In genomic region chr4:79584352-79584751, GRCh38 we compare ENCODE assay signal across 15 cellular contexts.
DNase-seq lines count a peak whose midpoint lies in the region; ATAC-seq and TF ChIP-seq lines count a peak whose summit lies in the region.
"Had no signal": no experiment of that assay in that cellular context is flagged by ENCODE, and none has a peak within 500 bp of the region (broad histone marks: within the 10 kb centered on the region; RNA-seq: fewer than 3 reads in every experiment).

No MANE protein-coding gene starts in this region.

- no peak overlapping the region for H3K23ac ChIP-seq in mesendoderm (ENCODE audit: low read length)

- H3K27me3 ChIP-seq in heart left ventricle (no peaks in the 10 kb centered on the region), esophagus muscularis mucosa (no peaks in the 10 kb centered on the region), tibial artery (no peaks in the 10 kb centered on the region), mesendoderm (ENCODE audit: insufficient read depth, low read length, poor library complexity) (no peaks in the 10 kb centered on the region)

- peaks cover 0 to 13% (median 0%) of the 10 kb centered on the region in 12 donors for H3K4me1 ChIP-seq in heart left ventricle
- peaks cover 10 to 37% (median 22%) of the 10 kb centered on the region in 4 donors for H3K4me1 ChIP-seq in esophagus muscularis mucosa
- H3K4me1 ChIP-seq in tibial artery: peaks cover 0 to 30% (median 12%) of the 10 kb centered on the region in 4 donors
- H3K4me1 ChIP-seq in mesendoderm (ENCODE audit: control insufficient read depth, low read depth, low read length): no peaks in the 10 kb centered on the region
- H3K4me1 ChIP-seq: A549, Caco-2, HAP-1 had no signal

- no peak overlapping the region for H3K9ac ChIP-seq in mesendoderm (ENCODE audit: low read length)
- H3K9ac ChIP-seq: GM23248 had no signal

- no peak overlapping the region for H4K8ac ChIP-seq in mesendoderm (ENCODE audit: low read depth, low read length)

- peak; percentile 86 for ATAC-seq in Right ventricle myocardium inferior
- no peak for ATAC-seq in heart left ventricle
- peak; percentile 85 for ATAC-seq in left ventricle myocardium superior
- ATAC-seq: A549 had no signal

- H3K36me3 ChIP-seq in heart left ventricle (no peaks in the 10 kb centered on the region), esophagus muscularis mucosa (no peaks in the 10 kb centered on the region), tibial artery (no peaks in the 10 kb centered on the region), mesendoderm (ENCODE audit: control insufficient read depth, insufficient read depth, low read length) (no peaks in the 10 kb centered on the region)
- H3K36me3 ChIP-seq: HAP-1 had no signal

- no peak overlapping the region for H3K56ac ChIP-seq in mesendoderm (ENCODE audit: low read length)

- H3K4me3 ChIP-seq in heart left ventricle: no peak overlapping the region
- no peak overlapping the region for H3K4me3 ChIP-seq in esophagus muscularis mucosa
- H3K4me3 ChIP-seq in tibial artery: no peak overlapping the region
- no peak overlapping the region for H3K4me3 ChIP-seq in mesendoderm (ENCODE audit: low read length)
- H3K4me3 ChIP-seq: A549, GM23248, HAP-1 had no signal

- no peak overlapping the region for H2AK5ac ChIP-seq in mesendoderm (ENCODE audit: low read length)

- no peak overlapping the region for H3K4ac ChIP-seq in mesendoderm (ENCODE audit: low read depth, low read length)

- H3K79me1 ChIP-seq in mesendoderm (ENCODE audit: low read length): no peaks in the 10 kb centered on the region

- no peak overlapping the region for H3K4me2 ChIP-seq in mesendoderm (ENCODE audit: low read length)
- H3K4me2 ChIP-seq: A549 had no signal

- no peak overlapping the region for H4K5ac ChIP-seq in mesendoderm (ENCODE audit: low read length)

- no peak overlapping the region for H3K18ac ChIP-seq in mesendoderm (ENCODE audit: low read length)

- WGBS in heart left ventricle, 4 donors: 77 to 84% (median 79%) methylated on average over 1 of the region's 1 CpG
- 43% methylated on average over 1 of the region's 1 CpG for WGBS in esophagus muscularis mucosa
- no CpG with 5 or more reads among the region's 1 CpG for WGBS in mesendoderm (ENCODE audit: extremely low coverage, insufficient coverage, low lambda C conversion rate)

- H2BK15ac ChIP-seq in mesendoderm (replicated peaks; ENCODE audit: low read depth): no peak overlapping the region

- TF ChIP-seq CTCF in heart left ventricle (IDR thresholded peaks at IDR 0.05) (no peak), esophagus muscularis mucosa (IDR thresholded peaks at IDR 0.05) (no peak), tibial artery (IDR thresholded peaks at IDR 0.05) (no peak)

- no peak overlapping the region for H2BK120ac ChIP-seq in mesendoderm (ENCODE audit: low read depth, low read length)

- H3K9me3 ChIP-seq in heart left ventricle (peaks cover 0 to 5% (median 0%) of the 10 kb centered on the region in 12 donors), esophagus muscularis mucosa (no peaks in the 10 kb centered on the region), tibial artery (no peaks in the 10 kb centered on the region)
- H3K9me3 ChIP-seq: A549, Caco-2, HAP-1 had no signal

- DNase-seq in Right ventricle myocardium inferior (ENCODE audit: missing footprints): no peak
- no peak for DNase-seq in heart left ventricle
- DNase-seq in esophagus muscularis mucosa (ENCODE audit: extremely low spot score): no peak
- no peak for DNase-seq in left ventricle myocardium superior
- DNase-seq in tibial artery: no peak
- DNase-seq in mesendoderm: no peak
- DNase-seq in epidermal melanocyte (ENCODE audit: insufficient read length, low spot score): no peak
- DNase-seq: AML-193; Caco-2; CD4-positive, alpha-beta T cell; GM23248 had no signal

- H3K79me2 ChIP-seq in mesendoderm (ENCODE audit: control insufficient read depth, insufficient read depth, low read length): no peaks in the 10 kb centered on the region

- intact Hi-C loops in Right ventricle myocardium inferior (cut with DNase I): no loop called here
- intact Hi-C loops in heart left ventricle (cut with DNase I): no loop called here
- intact Hi-C loops in esophagus muscularis mucosa (cut with DNase I): loop anchor here (10.0 kb wide), 1 partner anchor 630 kb away; no protein-coding TSS in a partner anchor
- intact Hi-C loops in left ventricle myocardium superior (cut with micrococcal nuclease): no loop called here
- intact Hi-C loops in tibial artery (cut with DNase I; ENCODE audit: low total_unique reads): no loop called here

- no peak for TF ChIP-seq EP300 in esophagus muscularis mucosa (IDR thresholded peaks at IDR 0.05)

- H3K27ac ChIP-seq in heart left ventricle: peak overlapping the region in 1 of 12 donors; percentile 64
- peak overlapping the region; percentile 46 to 73 (median 57) for H3K27ac ChIP-seq in esophagus muscularis mucosa (replicated peaks in 1 of 4)
- H3K27ac ChIP-seq in tibial artery: peak overlapping the region; percentile 63 to 68
- no peak overlapping the region for H3K27ac ChIP-seq in mesendoderm (ENCODE audit: low read depth, low read length)
- H3K27ac ChIP-seq: 22Rv1, A549, C4-2B, GM23248 had no signal

- no peak overlapping the region for H2BK5ac ChIP-seq in mesendoderm (ENCODE audit: low read length)

- no peak for TF ChIP-seq POLR2A in heart left ventricle (IDR thresholded peaks at IDR 0.05)
- TF ChIP-seq POLR2A in esophagus muscularis mucosa (IDR thresholded peaks at IDR 0.05; ENCODE audit: low read depth): no peak

Comparison
In these comparisons a context has a peak if more than half of its experiments do, and no peak if none do; other contexts are left out.
1. ATAC-seq: peak in Right ventricle myocardium inferior (single experiment) and left ventricle myocardium superior (single experiment); none in heart left ventricle (0 of 4).